Comparison of ENCODE assay signal across 17 cellular contexts in genomic region chr7:95534796-95535195, GRCh38. TPM values are rescaled to one million over a fixed set of nuclear protein-coding genes. Genes with fewer than 3 reads are reported as not detected.
DNase-seq lines count a peak whose midpoint lies in the region; ATAC-seq and TF ChIP-seq lines count a peak whose summit lies in the region.
"Had no signal": no experiment of that assay in that cellular context is flagged by ENCODE, and none has a peak within 500 bp of the region (broad histone marks: within the 10 kb centered on the region; RNA-seq: fewer than 3 reads in every experiment).

No MANE protein-coding gene starts in this region.

- TF ChIP-seq CTCF in psoas muscle (IDR thresholded peaks at IDR 0.05), result no peak

- H3K9me3 ChIP-seq in psoas muscle, result no peaks in the 10 kb centered on the region
- H3K9me3 ChIP-seq: HAP-1 had no signal

- DNase-seq in NCI-H187 (lab: John Stamatoyannopoulos, UW) (peak; percentile 69 to 87), NCI-H187 treated with DMSO at 0.1 percent for 48 hours (lab: John Stamatoyannopoulos, UW) (no peak), DMS79 (lab: John Stamatoyannopoulos, UW) (peak; percentile 64), NCI-H69 (lab: John Stamatoyannopoulos, UW) (peak; percentile 11), psoas muscle (no peak), NCI-H2171 (lab: John Stamatoyannopoulos, UW) (no peak), OCI-M2 (lab: John Stamatoyannopoulos, UW; ENCODE audit: unreplicated experiment) (no peak)
- DNase-seq: CD8-positive, alpha-beta T cell; COR-L47; DMS153; HFFc6 had no signal

- intact Hi-C loops in psoas muscle (cut with DNase I), result no loop called here

- H3K36me3 ChIP-seq in psoas muscle (ENCODE audit: insufficient read depth in 1 of 2, low read depth in 1 of 2), result peaks cover 0 to 10% of the 10 kb centered on the region in 2 donors
- H3K36me3 ChIP-seq: HAP-1 had no signal

- WGBS in psoas muscle, 3 donors, result 44 to 63% (median 51%) methylated on average over 2 of the region's 2 CpGs

- no peaks in the 10 kb centered on the region for H3K27me3 ChIP-seq in psoas muscle (ENCODE audit: insufficient read depth in 3 of 3, low read length in 2 of 3)

- H3K27ac ChIP-seq in psoas muscle, result no peak overlapping the region
- H3K27ac ChIP-seq: 22Rv1 had no signal

- peak in 3 of 4 donors; percentile 30 to 81 (median 75) for ATAC-seq in psoas muscle
- ATAC-seq: CD8-positive, alpha-beta T cell had no signal

- peaks cover 8% of the 10 kb centered on the region for H3K4me1 ChIP-seq in psoas muscle
- H3K4me1 ChIP-seq: HAP-1 had no signal

- no peak overlapping the region for H3K4me3 ChIP-seq in psoas muscle
- H3K4me3 ChIP-seq: HAP-1 had no signal

RNA-seq across cellular contexts. Expression of gene ASB4, which starts 49.1 kb away (rescaled TPM):
- 10 to 100 TPM in 3 of 4 donors, 1 to 10 TPM in 1; 7.7 to 18.8 (median 11.2) TPM for total RNA-seq in psoas muscle
- polyA plus RNA-seq in psoas muscle, result 10 to 100 TPM in 2 of 3 donors, under 1 TPM in 1; 0.23 to 24.0 (median 10.8) TPM
- total RNA-seq: A673; CD8-positive, alpha-beta T cell; H1; HFFc6 had no signal
- polyA plus RNA-seq: BJ, CD14-positive monocyte, H1 had no signal

Comparison
In these comparisons a context has a peak if more than half of its experiments do, and no peak if none do; other contexts are left out.
1. DNase-seq: peak in NCI-H187 (2 of 2), DMS79 (single experiment) and NCI-H69 (single experiment); none in NCI-H187 treated with DMSO at 0.1 percent for 48 hours (single experiment), psoas muscle (0 of 2), NCI-H2171 (single experiment) and OCI-M2 (single experiment).